Comparison of ENCODE assay signal across 37 cellular contexts in genomic region chr7:36931892-36932291, GRCh38.
DNase-seq lines count a peak whose midpoint lies in the region; ATAC-seq, FAIRE-seq and TF ChIP-seq lines count a peak whose summit lies in the region.
"Had no signal": no experiment of that assay in that cellular context is flagged by ENCODE, and none has a peak within 500 bp of the region (broad histone marks: within the 10 kb centered on the region; RNA-seq: fewer than 3 reads in every experiment).

No MANE protein-coding gene starts in this region.

- ATAC-seq in natural killer cell = no peak
- ATAC-seq in natural killer cell treated with Interleukin-12 subunit alpha and Interleukin-12 subunit beta and Interleukin-15 and Interleukin-18, amount 100 ng/mL, for 72 hours = no peak
- no peak for ATAC-seq in GM12878
- ATAC-seq in K562 = no peak
- ATAC-seq: A549; CD8-positive, alpha-beta T cell had no signal

- H3K4me1 ChIP-seq in GM12878 (ENCODE audit: control insufficient read depth, insufficient read depth, low read length) (no peaks in the 10 kb centered on the region), K562 (replicated peaks in 1 of 2; ENCODE audit: control insufficient read depth in 2 of 2, insufficient read depth in 2 of 2, low read length in 2 of 2) (no peaks in the 10 kb centered on the region; a peak in 1 of 5 replicates)
- H3K4me1 ChIP-seq: A549; BE2C; BLaER1; BLaER1 treated with 17β-estradiol and CSF1 and Interleukin-3, amounts not matched to agents 10 nM and 100 nM; Caco-2 had no signal

- TF ChIP-seq EP300 in GM12878 (IDR thresholded peaks at IDR 0.05; ENCODE audit: borderline replicate concordance in 1 of 2, control insufficient read depth in 1 of 2, low read depth in 2 of 2, low read length in 2 of 2) = no peak
- no peak for TF ChIP-seq EP300 in K562 (IDR thresholded peaks at IDR 0.05; ENCODE audit: low read length)

- POLR2A ChIA-PET in GM12878 (lab: Charles Lee) (no interaction called here), K562 (lab: Yijun Ruan, JAX) (interaction anchor here (0.7 kb wide), 1 partner anchor 563 kb away, joined by 3 read pairs; no protein-coding TSS in a partner anchor), MCF 10A (lab: Yijun Ruan, JAX) (no interaction called here)

- no peaks in the 10 kb centered on the region for H3K27me3 ChIP-seq in GM12878 (replicated peaks in 1 of 2; ENCODE audit: control insufficient read depth in 2 of 2, insufficient read depth in 2 of 2, low read length in 1 of 2)
- no peaks in the 10 kb centered on the region; a peak in 1 of 5 replicates for H3K27me3 ChIP-seq in K562 (ENCODE audit: control insufficient read depth in 2 of 2, insufficient read depth in 2 of 2, low read length in 2 of 2)
- H3K27me3 ChIP-seq: BE2C; BLaER1; BLaER1 treated with 17β-estradiol and CSF1 and Interleukin-3, amounts not matched to agents 10 nM and 100 nM had no signal

- no peak for DNase-seq in natural killer cell
- no peak for DNase-seq in natural killer cell treated with Interleukin-12 subunit alpha and Interleukin-12 subunit beta and Interleukin-15 and Interleukin-18, amount 100 ng/mL, for 72 hours (ENCODE audit: low spot score)
- no peak for DNase-seq in GM12878 (ENCODE audit: low read depth, low spot score)
- DNase-seq in K562 (ENCODE audit: extremely low read depth in 1 of 4, low spot score in 3 of 4) = no peak
- no peak for DNase-seq in progenitor cell of endocrine pancreas (ENCODE audit: low spot score, unreplicated experiment)
- DNase-seq in G401 (ENCODE audit: low spot score) = no peak
- DNase-seq in NCI-H774 (lab: John Stamatoyannopoulos, UW) = no peak
- no peak for DNase-seq in MCF 10A (ENCODE audit: unreplicated experiment)
- DNase-seq: 8988T; ACHN; AML-193; BE2C; C1 segment of cervical spinal cord; Caco-2; Calu3; CD4-positive, alpha-beta memory T cell; CD4-positive, alpha-beta T cell; CD4-positive, CD25-positive, alpha-beta regulatory T cell; CD8-positive, alpha-beta memory T cell; CD8-positive, alpha-beta T cell; COR-L47; DMS 273 treated with DMSO at 0.1 percent for 48 hours; DMS153; DMS53; DMS79; DMS79 treated with DMSO at 0.1 percent for 48 hours; DND-41; EL had no signal

- in situ Hi-C loops in GM12878 (cut with MboI) = no loop called here
- in situ Hi-C loops in K562 (cut with MboI) = no loop called here
- in situ Hi-C loops in G401 (cut with HindIII; ENCODE audit: low sequenced_read_pairs) = no loop called here

- H3K79me2 ChIP-seq in GM12878 (ENCODE audit: control insufficient read depth, insufficient read depth, low read length) = no peaks in the 10 kb centered on the region; the same call in 1 of the 2 replicates
- H3K79me2 ChIP-seq in K562 (ENCODE audit: control insufficient read depth, insufficient read depth, low read length) = no peaks in the 10 kb centered on the region

- CTCF ChIA-PET in GM12878 (lab: Yijun Ruan, JAX) (no interaction called here), K562 (lab: Yijun Ruan, JAX; ENCODE audit: low intra/inter-chr PET ratio) (no interaction called here), MCF 10A (lab: Yijun Ruan, JAX) (no interaction called here)

- H3K4me1 Mint-ChIP-seq in natural killer cell = peaks cover 33 to 49% of the 10 kb centered on the region in 2 donors
- peaks cover 12 to 38% of the 10 kb centered on the region in 2 donors for H3K4me1 Mint-ChIP-seq in natural killer cell treated with Interleukin-12 subunit alpha and Interleukin-12 subunit beta and Interleukin-15 and Interleukin-18, amount 100 ng/mL, for 72 hours (ENCODE audit: low read depth in 2 of 2)
- H3K4me1 Mint-ChIP-seq in progenitor cell of endocrine pancreas (ENCODE audit: low read depth) = peaks cover 42% of the 10 kb centered on the region
- no peaks in the 10 kb centered on the region for H3K4me1 Mint-ChIP-seq in MCF 10A (ENCODE audit: insufficient read depth, unreplicated experiment)
- H3K4me1 Mint-ChIP-seq: B cell, CD14-positive monocyte had no signal

- H3K4me3 ChIP-seq in GM12878 = no peak overlapping the region
- H3K4me3 ChIP-seq in K562 = no peak overlapping the region
- H3K4me3 ChIP-seq: A549; BLaER1; BLaER1 treated with 17β-estradiol and CSF1 and Interleukin-3, amounts not matched to agents 10 nM and 100 nM had no signal

- SMC1A ChIA-PET in GM12878 (lab: Charles Lee; ENCODE audit: uncharacterized antibody, unreplicated experiment) = interaction anchor here (0.9 to 4.2 kb wide), 2 partner anchors 10 to 12 kb away, joined by 3 to 29 read pairs; no protein-coding TSS in a partner anchor

- WGBS in GM12878 (ENCODE audit: insufficient coverage, insufficient replicate concordance, low lambda C conversion rate, missing lambda C conversion rate) = 94% methylated on average over 1 of the region's 1 CpG
- WGBS in K562 (ENCODE audit: insufficient coverage, low coverage, missing lambda C conversion rate) = 0% methylated on average over 1 of the region's 1 CpG

- RAD21 ChIA-PET in GM12878 (lab: Charles Lee; ENCODE audit: unreplicated experiment) = no interaction called here

- H3K9me1 ChIP-seq in K562 (ENCODE audit: control insufficient read depth, insufficient read depth, low read length) = no peaks in the 10 kb centered on the region

- H2AFZ ChIP-seq in GM12878 (ENCODE audit: control insufficient read depth, low read depth, low read length) = no peak overlapping the region
- H2AFZ ChIP-seq in K562 (ENCODE audit: low read depth, low read length) = no peak overlapping the region

- BruUV-seq in GM12878 (replicated peaks; lab: Mats Ljungman, UMichigan) (no TSS peak), K562 (replicated peaks; lab: Mats Ljungman, UMichigan) (no TSS peak), MCF 10A (replicated peaks; lab: Mats Ljungman, UMichigan) (no TSS peak)

- H3K4me2 ChIP-seq in GM12878 (ENCODE audit: control insufficient read depth, insufficient read depth) = no peak overlapping the region
- no peak overlapping the region for H3K4me2 ChIP-seq in K562 (ENCODE audit: insufficient read depth, low read length)
- H3K4me2 ChIP-seq: A549; BLaER1; BLaER1 treated with 17β-estradiol and CSF1 and Interleukin-3, amounts not matched to agents 10 nM and 100 nM had no signal

- peaks cover 5 to 9% of the 10 kb centered on the region in 2 experiments; a peak in 3 of 4 replicates for H3K36me3 ChIP-seq in GM12878 (ENCODE audit: control insufficient read depth in 2 of 2, insufficient read depth in 2 of 2, low read length in 1 of 2)
- H3K36me3 ChIP-seq in K562 (ENCODE audit: control insufficient read depth, insufficient read depth, low read length) = no peaks in the 10 kb centered on the region
- H3K36me3 ChIP-seq: BE2C had no signal

- no peaks in the 10 kb centered on the region for H4K20me1 ChIP-seq in GM12878 (ENCODE audit: control insufficient read depth, insufficient read depth)
- no peaks in the 10 kb centered on the region for H4K20me1 ChIP-seq in K562 (replicated peaks; ENCODE audit: control insufficient read depth, insufficient read depth, low read length)
- H4K20me1 ChIP-seq: BLaER1 treated with 17β-estradiol and CSF1 and Interleukin-3, amounts not matched to agents 10 nM and 100 nM had no signal

- H3K36me3 Mint-ChIP-seq in natural killer cell = peaks cover 28% of the 10 kb centered on the region
- peaks cover 30% of the 10 kb centered on the region for H3K36me3 Mint-ChIP-seq in natural killer cell treated with Interleukin-12 subunit alpha and Interleukin-12 subunit beta and Interleukin-15 and Interleukin-18, amount 100 ng/mL, for 72 hours
- H3K36me3 Mint-ChIP-seq in progenitor cell of endocrine pancreas (ENCODE audit: insufficient read depth) = peaks cover 12% of the 10 kb centered on the region
- H3K36me3 Mint-ChIP-seq in MCF 10A (ENCODE audit: insufficient read depth, unreplicated experiment) = no peaks in the 10 kb centered on the region

- peaks cover 25% of the 10 kb centered on the region for H3K9me3 ChIP-seq in GM12878 (replicated peaks; ENCODE audit: control insufficient read depth, insufficient read depth, low read length)
- H3K9me3 ChIP-seq in K562 (replicated peaks; ENCODE audit: control insufficient read depth, insufficient read depth, low read depth, low read length) = no peaks in the 10 kb centered on the region
- H3K9me3 ChIP-seq: BE2C had no signal

- TF ChIP-seq CTCF in natural killer cell (IDR thresholded peaks at IDR 0.05) (no peak), GM12878 (IDR thresholded peaks at IDR 0.05 in 2 of 3, conservative IDR thresholded peaks at IDR 0.05 in 1 of 3; ENCODE audit: control insufficient read depth in 2 of 3, extremely low read depth in 1 of 3, insufficient read depth in 1 of 3, low read depth in 3 of 3, low read length in 3 of 3) (no peak), K562 (IDR thresholded peaks at IDR 0.05 in 2 of 3, conservative IDR thresholded peaks at IDR 0.05 in 1 of 3; ENCODE audit: insufficient read depth in 2 of 3, low read depth in 1 of 3, low read length in 3 of 3) (no peak), progenitor cell of endocrine pancreas (IDR thresholded peaks at IDR 0.05; ENCODE audit: unreplicated experiment) (no peak), MCF 10A (IDR thresholded peaks at IDR 0.05; ENCODE audit: unreplicated experiment) (no peak)

- H3K9ac ChIP-seq in GM12878 (ENCODE audit: control insufficient read depth, insufficient read depth, low read length) (no peak overlapping the region), K562 (ENCODE audit: insufficient read depth in 1 of 2, low read depth in 2 of 2, low read length in 2 of 2) (no peak overlapping the region)
- H3K9ac ChIP-seq: BLaER1; BLaER1 treated with 17β-estradiol and CSF1 and Interleukin-3, amounts not matched to agents 10 nM and 100 nM had no signal

- intact Hi-C loops in natural killer cell (cut with micrococcal nuclease) = no loop called here
- intact Hi-C loops in GM12878 (cut with micrococcal nuclease; ENCODE audit: unreplicated experiment) = no loop called here
- intact Hi-C loops in K562 (cut with micrococcal nuclease) = no loop called here
- intact Hi-C loops in MCF 10A (cut with micrococcal nuclease) = no loop called here

- H3K9me3 Mint-ChIP-seq in natural killer cell = peaks cover 5 to 7% of the 10 kb centered on the region in 2 donors
- H3K9me3 Mint-ChIP-seq in natural killer cell treated with Interleukin-12 subunit alpha and Interleukin-12 subunit beta and Interleukin-15 and Interleukin-18, amount 100 ng/mL, for 72 hours = peaks cover 16% of the 10 kb centered on the region
- peaks cover 6% of the 10 kb centered on the region for H3K9me3 Mint-ChIP-seq in progenitor cell of endocrine pancreas (ENCODE audit: low read depth)
- H3K9me3 Mint-ChIP-seq in MCF 10A (ENCODE audit: unreplicated experiment) = peaks cover 9% of the 10 kb centered on the region

- TF ChIP-seq POLR2A in GM12878 (IDR thresholded peaks at IDR 0.05; ENCODE audit: low read depth, low read length) (no peak), K562 (conservative IDR thresholded peaks at IDR 0.05) (no peak)

- FAIRE-seq in GM12878 (lab: Jason Lieb, UNC) (no peak), K562 (lab: Jason Lieb, UNC) (no peak)
- FAIRE-seq: A204.1, A549, D721Med had no signal

- TF ChIP-seq RAD21 in GM12878 (IDR thresholded peaks at IDR 0.05; ENCODE audit: insufficient read depth, low read depth, low read length) (no peak), K562 (CRISPR knock-in tag; conservative IDR thresholded peaks at IDR 0.05 in 1 of 2, IDR thresholded peaks at IDR 0.05 in 1 of 2) (no peak)

- H3K27me3 Mint-ChIP-seq in natural killer cell (ENCODE audit: low read depth in 2 of 2) (no peaks in the 10 kb centered on the region), progenitor cell of endocrine pancreas (no peaks in the 10 kb centered on the region), MCF 10A (ENCODE audit: insufficient read depth, unreplicated experiment) (no peaks in the 10 kb centered on the region)
- no peaks in the 10 kb centered on the region for H3K27me3 Mint-ChIP-seq in natural killer cell treated with Interleukin-12 subunit alpha and Interleukin-12 subunit beta and Interleukin-15 and Interleukin-18, amount 100 ng/mL, for 72 hours
- H3K27me3 Mint-ChIP-seq: B cell; CD4-positive, alpha-beta memory T cell; CD4-positive, alpha-beta T cell; CD4-positive, CD25-positive, alpha-beta regulatory T cell; CD8-positive, alpha-beta memory T cell had no signal

- no peak overlapping the region for H3K4me3 Mint-ChIP-seq in natural killer cell
- no peak overlapping the region for H3K4me3 Mint-ChIP-seq in natural killer cell treated with Interleukin-12 subunit alpha and Interleukin-12 subunit beta and Interleukin-15 and Interleukin-18, amount 100 ng/mL, for 72 hours
- H3K4me3 Mint-ChIP-seq in progenitor cell of endocrine pancreas (ENCODE audit: low read depth) = no peak overlapping the region
- H3K4me3 Mint-ChIP-seq in MCF 10A (ENCODE audit: unreplicated experiment) = no peak overlapping the region
- H3K4me3 Mint-ChIP-seq: B cell; CD14-positive monocyte; CD4-positive, alpha-beta memory T cell; CD4-positive, alpha-beta T cell; CD4-positive, CD25-positive, alpha-beta regulatory T cell; CD8-positive, alpha-beta T cell had no signal

- H3K27ac ChIP-seq in GM12878 (ENCODE audit: control insufficient read depth, insufficient read depth) (no peak overlapping the region), K562 (ENCODE audit: extremely low read depth, low read depth, low read length) (no peak overlapping the region)
- H3K27ac ChIP-seq: 22Rv1; A549; BLaER1; BLaER1 treated with 17β-estradiol and CSF1 and Interleukin-3, amounts not matched to agents 10 nM and 100 nM; C4-2B had no signal

- H3K27ac Mint-ChIP-seq in natural killer cell (peak overlapping the region; percentile 48 to 49), progenitor cell of endocrine pancreas (peak overlapping the region; percentile 78), MCF 10A (ENCODE audit: low read depth, unreplicated experiment) (no peak overlapping the region)
- H3K27ac Mint-ChIP-seq in natural killer cell treated with Interleukin-12 subunit alpha and Interleukin-12 subunit beta and Interleukin-15 and Interleukin-18, amount 100 ng/mL, for 72 hours = peak overlapping the region in 1 of 2 donors; percentile 38
- H3K27ac Mint-ChIP-seq: B cell; CD14-positive monocyte; CD4-positive, alpha-beta memory T cell; CD4-positive, alpha-beta T cell; CD4-positive, CD25-positive, alpha-beta regulatory T cell; CD8-positive, alpha-beta T cell had no signal
